12 cellular contexts compared by ENCODE assay signal in genomic region chr16:90057738-90058173, GRCh38. TPM values are rescaled to one million over a fixed set of nuclear protein-coding genes. Genes with fewer than 3 reads are reported as not detected.
A peak's percentile ranks its signal among the peaks of the same experiment; 100 is the strongest.
DNase-seq lines count a peak whose midpoint lies in the region; ATAC-seq, FAIRE-seq and TF ChIP-seq lines count a peak whose summit lies in the region.
"Had no signal": no experiment of that assay in that cellular context is flagged by ENCODE, and none has a peak within 500 bp of the region (broad histone marks: within the 10 kb centered on the region; RNA-seq: fewer than 3 reads in every experiment).

No MANE protein-coding gene starts in this region.

- no peaks in the 10 kb centered on the region for H3K9me2 ChIP-seq in PC-9 (ENCODE audit: insufficient read depth)

- no peak overlapping the region for H3K9ac ChIP-seq in H9 (ENCODE audit: extremely low read depth, insufficient read length, low read length)

- POLR2A ChIA-PET in A549 (lab: Yijun Ruan, JAX) = no interaction called here
- POLR2A ChIA-PET in PC-9 (lab: Charles Lee; ENCODE audit: unreplicated experiment) = no interaction called here

- H3K14ac ChIP-seq in H9 (ENCODE audit: insufficient read depth, low read length) = no peak overlapping the region

- peaks cover 38 to 46% of the 10 kb centered on the region in 2 experiments for H3K9me3 Mint-ChIP-seq in H9

- no peak for TF ChIP-seq RAD21 in A549 (conservative IDR thresholded peaks at IDR 0.05 in 1 of 2, IDR thresholded peaks at IDR 0.05 in 1 of 2)

- H2BK12ac ChIP-seq in H9 (ENCODE audit: insufficient read length, low read depth, low read length) = no peak overlapping the region

- H3K4me1 Mint-ChIP-seq in H9 = peaks cover 0 to 6% of the 10 kb centered on the region in 2 experiments; a peak in 3 of 4 replicates

- WGBS in A549 (ENCODE audit: missing lambda C conversion rate) = 39% methylated on average over 7 of the region's 8 CpGs
- no CpG with 5 or more reads among the region's 8 CpGs for WGBS in H9 (ENCODE audit: extremely low coverage, insufficient read length, low lambda C conversion rate)

- no peak for FAIRE-seq in A549 (lab: Jason Lieb, UNC)

- H3K23ac ChIP-seq in H9 (ENCODE audit: insufficient read length, low read depth, low read length) = no peak overlapping the region

- H3K56ac ChIP-seq in H9 (ENCODE audit: insufficient read length, low read depth, low read length) = no peak overlapping the region

- no peak overlapping the region for H2AK5ac ChIP-seq in H9 (ENCODE audit: insufficient read length, low read length)

- H4K8ac ChIP-seq in H9 (replicated peaks; ENCODE audit: insufficient read length, low read depth, low read length) = no peak overlapping the region

- H3K4me2 ChIP-seq in A549 (no peak overlapping the region), PC-9 (0 out of 2 replicates have a peak overlapping the region, but pooled peaks have one; percentile 7), H9 (ENCODE audit: insufficient read depth, insufficient read length, low read length) (no peak overlapping the region)

- H3K4me3 ChIP-seq in A549 (no peak overlapping the region), PC-9 (no peak overlapping the region), fibroblast of pulmonary artery (replicated peaks; ENCODE audit: low read depth, low read length) (no peak overlapping the region)

- CTCF ChIA-PET in A549 (lab: Yijun Ruan, JAX) = interaction anchor here (1.0 kb wide), 1 partner anchor 40 kb away, joined by 3 read pairs; no protein-coding TSS in a partner anchor
- CTCF ChIA-PET in PC-9 (lab: Charles Lee) = no interaction called here

- ATAC-seq in A549 (peak in 1 of 2 experiments; percentile 67; a peak in 3 of 6 replicates), HG02642 (IDR thresholded peaks at IDR 0.05; ENCODE audit: poor library complexity, unreplicated experiment) (no peak), GM18520 (IDR thresholded peaks at IDR 0.05; ENCODE audit: unreplicated experiment) (no peak)

- no peak overlapping the region for H3K4me3 Mint-ChIP-seq in H9

- H3K27me3 ChIP-seq in PC-9 (ENCODE audit: insufficient read depth, low read depth) (no peaks in the 10 kb centered on the region), H9 (ENCODE audit: insufficient read depth, low read length) (no peaks in the 10 kb centered on the region; the same call in 1 of the 2 replicates)

- H3K79me1 ChIP-seq in H9 (ENCODE audit: insufficient read depth, low read depth, low read length, poor library complexity, severe bottlenecking) = no peaks in the 10 kb centered on the region

- peaks cover 7 to 22% (median 13%) of the 10 kb centered on the region in 3 experiments for H3K36me3 Mint-ChIP-seq in H9 (ENCODE audit: insufficient read depth in 1 of 3, low read depth in 3 of 3)

- no peak overlapping the region for H4K91ac ChIP-seq in H9 (ENCODE audit: insufficient read length, low read depth, low read length)

- H2BK120ac ChIP-seq in H9 (ENCODE audit: low read depth, low read length, poor library complexity, severe bottlenecking) = no peak overlapping the region

- H3K27ac ChIP-seq in A549 (no peak overlapping the region; a peak in 1 of 6 replicates), PC-9 (no peak overlapping the region), H9 (ENCODE audit: insufficient read length, low read depth, low read length) (no peak overlapping the region)

- TF ChIP-seq CTCF in A549 (IDR thresholded peaks at IDR 0.05) (no peak), PC-9 (conservative IDR thresholded peaks at IDR 0.05) (no peak), fibroblast of pulmonary artery (IDR thresholded peaks at IDR 0.05; ENCODE audit: low read length, missing control alignments) (no peak), H9 (conservative IDR thresholded peaks at IDR 0.05) (no peak)

- H3K4me1 ChIP-seq in A549 (peaks cover 8% of the 10 kb centered on the region; the same call in 1 of the 3 replicates), PC-9 (replicated peaks; ENCODE audit: insufficient read depth) (0 out of 2 replicates have a peak, but pooled peaks cover 10% of the 10 kb centered on the region), H9 (ENCODE audit: insufficient read depth, low read length) (no peaks in the 10 kb centered on the region; the same call in 1 of the 2 replicates)

- H3K79me2 ChIP-seq in PC-9 (ENCODE audit: low read depth) (no peaks in the 10 kb centered on the region), H9 (ENCODE audit: insufficient read depth, low read length) (no peaks in the 10 kb centered on the region)

- H2BK15ac ChIP-seq in H9 (ENCODE audit: low read depth, low read length) = no peak overlapping the region

- H2AFZ ChIP-seq in PC-9 (no peak overlapping the region), H9 (ENCODE audit: low read length) (no peak overlapping the region)

- intact Hi-C loops in PC-9 (cut with micrococcal nuclease; ENCODE audit: unreplicated experiment) = no loop called here

- H3K23me2 ChIP-seq in H9 (ENCODE audit: insufficient read length, low read depth, low read length, poor library complexity, severe bottlenecking) = no peaks in the 10 kb centered on the region

- no peak for DNase-seq in A549 (ENCODE audit: low read depth in 1 of 2, low spot score in 1 of 2)
- peak; percentile 89 for DNase-seq in EL
- DNase-seq in PC-9 = peak in 1 of 2 experiments; percentile 16
- DNase-seq in fibroblast of pulmonary artery (ENCODE audit: low read depth) = peak; percentile 81
- no peak for DNase-seq in 8988T
- DNase-seq in H9 = no peak
- DNase-seq: DMS79, hypothalamus had no signal

- no peak for TF ChIP-seq POLR2A in A549 (IDR thresholded peaks at IDR 0.05; ENCODE audit: low read length)

- H3F3A ChIP-seq in PC-9 (ENCODE audit: insufficient read depth, low read depth) = no peaks in the 10 kb centered on the region

- H4K20me1 ChIP-seq in PC-9 (ENCODE audit: insufficient read depth) (no peaks in the 10 kb centered on the region), H9 (ENCODE audit: control insufficient read depth, insufficient read depth, insufficient read length) (no peaks in the 10 kb centered on the region)

- peaks cover 50% of the 10 kb centered on the region for H3K27me3 Mint-ChIP-seq in H9 (ENCODE audit: low read depth)

- no peak overlapping the region for H3K4ac ChIP-seq in H9 (ENCODE audit: low read depth, low read length)

- no peak overlapping the region for H2BK5ac ChIP-seq in H9 (ENCODE audit: insufficient read length, low read length)

- no TSS peak for BruUV-seq in PC-9 (replicated peaks; lab: Mats Ljungman, UMichigan)

- no peak for TF ChIP-seq EP300 in A549 (IDR thresholded peaks at IDR 0.05)

- H3K27ac Mint-ChIP-seq in H9 = no peak overlapping the region

- H3T11ph ChIP-seq in H9 (ENCODE audit: low read length) = no peak overlapping the region

- H3K9me3 ChIP-seq in A549 = peaks cover 30% of the 10 kb centered on the region
- peaks cover 17% of the 10 kb centered on the region for H3K9me3 ChIP-seq in PC-9 (ENCODE audit: insufficient read depth, low read depth)
- H3K9me3 ChIP-seq in H9 (ENCODE audit: control insufficient read depth, low read depth, low read length) = peaks cover 25% of the 10 kb centered on the region

- H3K18ac ChIP-seq in H9 (ENCODE audit: insufficient read length, low read depth, low read length) = no peak overlapping the region

- no peaks in the 10 kb centered on the region for H3K36me3 ChIP-seq in PC-9 (ENCODE audit: low read depth)

- no peak overlapping the region for H4K5ac ChIP-seq in H9 (ENCODE audit: insufficient read length, low read depth, low read length)

- no peak overlapping the region for H2BK20ac ChIP-seq in H9 (ENCODE audit: low read depth, low read length, poor library complexity, severe bottlenecking)

TF ChIP-seq in A549, 52 proteins besides CTCF, POLR2A, EP300 and RAD21:
- no peak for TF ChIP-seq HMGXB4 (CRISPR knock-in tag; IDR thresholded peaks at IDR 0.05; ENCODE audit: borderline replicate concordance)
- peak; percentile 29 to 59; a peak in 2 of 4 replicates for TF ChIP-seq CEBPB (IDR thresholded peaks at IDR 0.05)

RNA-seq across cellular contexts. Expression of gene PRDM7, which starts 19.4 kb away (rescaled TPM):
- not detected in 2 replicates for polyA plus RNA-seq in A549 (2011; rRNA removed)
- polyA plus RNA-seq in A549 (2012; cell fraction: cytosol; rRNA removed) = not detected in 2 replicates
- not detected in 2 replicates for polyA plus RNA-seq in A549 (2012; cell fraction: nucleus; rRNA removed)
- polyA plus RNA-seq in A549 (2017; fragmentation: RNase III; extraction: RNeasy Plus Mini Kit Qiagen cat#74134 plus additional on column Dnase treatment) = not detected in 3 replicates
- not detected in 2 replicates for polyA minus RNA-seq in A549 (2011; rRNA and poly(A)+ RNA removed)
- total RNA-seq in PC-9 (2021) = not detected in 2 replicates
- not detected in 2 replicates for total RNA-seq in H9 (2021)
- total RNA-seq: OCI-LY7, urinary bladder had no signal
- polyA plus RNA-seq: urinary bladder had no signal

RNA-seq across cellular contexts. Expression of gene DBNDD1, which starts 38.5 kb away (rescaled TPM):
- polyA plus RNA-seq in A549 (2011; rRNA removed) (23.0 and 24.2 TPM in 2 replicates), A549 (2017; fragmentation: RNase III; extraction: RNeasy Plus Mini Kit Qiagen cat#74134 plus additional on column Dnase treatment) (39.9 to 44.7 TPM (median 43.8 TPM) in 3 replicates)
- 42.2 and 63.0 TPM in 2 replicates for polyA plus RNA-seq in A549 (2012; cell fraction: cytosol; rRNA removed)
- 31.6 and 38.3 TPM in 2 replicates for polyA plus RNA-seq in A549 (2012; cell fraction: nucleus; rRNA removed)
- 19.8 and 20.2 TPM in 2 replicates for polyA minus RNA-seq in A549 (2011; rRNA and poly(A)+ RNA removed)
- total RNA-seq in PC-9 (2021) (32.4 and 35.8 TPM in 2 replicates), H9 (2021) (86.8 and 87.3 TPM in 2 replicates)

Comparison
In these comparisons a context has a peak if more than half of its experiments do, and no peak if none do; other contexts are left out.
1. DNase-seq: peak in EL (single experiment) and fibroblast of pulmonary artery (single experiment); none in A549 (0 of 2), 8988T (single experiment) and H9 (single experiment).